Comparison of ENCODE assay signal across 13 cellular contexts in genomic region chr12:92028039-92028709, GRCh38.
A peak's percentile ranks its signal among the peaks of the same experiment; 100 is the strongest.
DNase-seq lines count a peak whose midpoint lies in the region; ATAC-seq, FAIRE-seq and TF ChIP-seq lines count a peak whose summit lies in the region.
"Had no signal": no experiment of that assay in that cellular context is flagged by ENCODE, and none has a peak within 500 bp of the region (broad histone marks: within the 10 kb centered on the region; RNA-seq: fewer than 3 reads in every experiment).

No MANE protein-coding gene starts in this region.

- no peak for FAIRE-seq in frontal cortex (lab: Jason Lieb, UNC)

- intact Hi-C loops in mammary epithelial cell (cut with micrococcal nuclease) = no loop called here
- intact Hi-C loops in naive thymus-derived CD4-positive, alpha-beta T cell (cut with micrococcal nuclease) = no loop called here
- intact Hi-C loops in activated CD4-positive, alpha-beta T cell treated with anti-CD3 and anti-CD28 coated beads, Interleukin-2, amount 10 ng/mL, durations not matched to agents 24 days and 14 days (cut with micrococcal nuclease) = no loop called here

- H3K27ac Mint-ChIP-seq in CD4-positive, CD25-positive, alpha-beta regulatory T cell = peak overlapping the region; percentile 87 to 98 (median 96)
- H3K27ac Mint-ChIP-seq in naive thymus-derived CD4-positive, alpha-beta T cell = peak overlapping the region in 8 of 9 donors; percentile 84 to 99 (median 96)
- no peak overlapping the region for H3K27ac Mint-ChIP-seq in activated CD4-positive, alpha-beta T cell treated with anti-CD3 and anti-CD28 coated beads, Interleukin-2, amount 10 ng/mL, durations not matched to agents 24 days and 14 days

- H3K79me2 ChIP-seq in mammary epithelial cell (ENCODE audit: insufficient read depth, low read length) = no peaks in the 10 kb centered on the region

- WGBS in mammary epithelial cell (ENCODE audit: low coverage, missing lambda C conversion rate) = 0% methylated on average over 3 of the region's 3 CpGs

- H3K4me1 Mint-ChIP-seq in CD4-positive, CD25-positive, alpha-beta regulatory T cell = peaks cover 37 to 74% (median 57%) of the 10 kb centered on the region in 4 donors
- H3K4me1 Mint-ChIP-seq in naive thymus-derived CD4-positive, alpha-beta T cell = peaks cover 43 to 91% (median 79%) of the 10 kb centered on the region in 7 donors
- peaks cover 49% of the 10 kb centered on the region for H3K4me1 Mint-ChIP-seq in activated CD4-positive, alpha-beta T cell treated with anti-CD3 and anti-CD28 coated beads, Interleukin-2, amount 10 ng/mL, durations not matched to agents 24 days and 14 days

- ATAC-seq in CD4-positive, CD25-positive, alpha-beta regulatory T cell (ENCODE audit: low read depth in 2 of 2) = no peak
- no peak for ATAC-seq in naive thymus-derived CD4-positive, alpha-beta T cell
- ATAC-seq in HG02938 (IDR thresholded peaks at IDR 0.05; ENCODE audit: unreplicated experiment) = no peak
- ATAC-seq: lower lobe of right lung had no signal

- dilution Hi-C loops in mammary epithelial cell (cut with HindIII; ENCODE audit: low sequenced_read_pairs) = no loop called here

- no peak overlapping the region for H3K9ac ChIP-seq in mammary epithelial cell (ENCODE audit: insufficient read depth, low read length)

- H3K4me2 ChIP-seq in mammary epithelial cell (ENCODE audit: insufficient read depth, low read depth, low read length) = peak overlapping the region; percentile 44

- no peaks in the 10 kb centered on the region for H3K27me3 ChIP-seq in CD4-positive, CD25-positive, alpha-beta regulatory T cell (ENCODE audit: control insufficient read depth, insufficient read depth, low read length)
- no peaks in the 10 kb centered on the region for H3K27me3 ChIP-seq in mammary epithelial cell (ENCODE audit: insufficient read depth, low read length)
- H3K27me3 ChIP-seq in naive thymus-derived CD4-positive, alpha-beta T cell (ENCODE audit: control insufficient read depth in 2 of 2, insufficient read depth in 2 of 2, low read length in 2 of 2) = no peaks in the 10 kb centered on the region
- H3K27me3 ChIP-seq: right atrium auricular region, SJSA1 had no signal

- H3K27me3 Mint-ChIP-seq in CD4-positive, CD25-positive, alpha-beta regulatory T cell = no peaks in the 10 kb centered on the region
- H3K27me3 Mint-ChIP-seq in naive thymus-derived CD4-positive, alpha-beta T cell = no peaks in the 10 kb centered on the region
- no peaks in the 10 kb centered on the region for H3K27me3 Mint-ChIP-seq in activated CD4-positive, alpha-beta T cell treated with anti-CD3 and anti-CD28 coated beads, Interleukin-2, amount 10 ng/mL, durations not matched to agents 24 days and 14 days
- H3K27me3 Mint-ChIP-seq: IgD-negative memory B cell had no signal

- H3K4me1 ChIP-seq in CD4-positive, CD25-positive, alpha-beta regulatory T cell (ENCODE audit: control insufficient read depth, insufficient read depth, low read length, poor library complexity, severe bottlenecking) = peaks cover 55% of the 10 kb centered on the region
- H3K4me1 ChIP-seq in mammary epithelial cell (ENCODE audit: insufficient read depth, low read length) = peaks cover 21% of the 10 kb centered on the region
- H3K4me1 ChIP-seq in naive thymus-derived CD4-positive, alpha-beta T cell (ENCODE audit: control insufficient read depth in 2 of 2, insufficient read depth in 2 of 2, low read length in 2 of 2) = peaks cover 61 to 62% of the 10 kb centered on the region in 2 donors
- H3K4me1 ChIP-seq: SJSA1 had no signal

- in situ Hi-C loops in mammary epithelial cell (cut with MboI; ENCODE audit: low sequenced_read_pairs in 2 of 2) = no loop called here

- no peak for TF ChIP-seq CTCF in mammary epithelial cell (conservative IDR thresholded peaks at IDR 0.05 in 1 of 2, IDR thresholded peaks at IDR 0.05 in 1 of 2; ENCODE audit: extremely low read depth in 1 of 2, insufficient read depth in 1 of 2, low read depth in 1 of 2, low read length in 2 of 2)

- no peak for DNase-seq in CD4-positive, CD25-positive, alpha-beta regulatory T cell
- DNase-seq in M059J (ENCODE audit: low read depth) (peak; percentile 54), mammary epithelial cell (peak; percentile 73), frontal cortex (ENCODE audit: low spot score in 2 of 2) (no peak), AG08396 (ENCODE audit: low spot score) (no peak)
- no peak for DNase-seq in naive thymus-derived CD4-positive, alpha-beta T cell
- DNase-seq in activated CD4-positive, alpha-beta T cell treated with anti-CD3 and anti-CD28 coated beads, Interleukin-2, amount 10 ng/mL, durations not matched to agents 24 days and 14 days = no peak
- DNase-seq: DMS153, lower lobe of right lung had no signal

- no peak overlapping the region for H3K27ac ChIP-seq in CD4-positive, CD25-positive, alpha-beta regulatory T cell (ENCODE audit: insufficient read depth, low read length, poor library complexity, severe bottlenecking)
- peak overlapping the region; percentile 27 for H3K27ac ChIP-seq in mammary epithelial cell (ENCODE audit: insufficient read depth, low read depth, low read length)
- H3K27ac ChIP-seq in naive thymus-derived CD4-positive, alpha-beta T cell (ENCODE audit: low read depth, low read length) = peak overlapping the region; percentile 68
- H3K27ac ChIP-seq: lower lobe of right lung, SJSA1 had no signal

- POLR2A ChIA-PET in naive thymus-derived CD4-positive, alpha-beta T cell (lab: Charles Lee) = interaction anchor here (0.6 to 4.3 kb wide), 19 partner anchors 8 to 203 kb away, joined by 3 to 41 read pairs (median 3); partner anchors contain the start of gene BTG1

- no TSS peak for BruUV-seq in mammary epithelial cell (replicated peaks; lab: Mats Ljungman, UMichigan)

- H2AFZ ChIP-seq in mammary epithelial cell (ENCODE audit: low read depth, low read length) = peak overlapping the region; percentile 65

- no peaks in the 10 kb centered on the region for H4K20me1 ChIP-seq in mammary epithelial cell (ENCODE audit: insufficient read depth, low read length)

- H3K9me3 ChIP-seq in CD4-positive, CD25-positive, alpha-beta regulatory T cell (ENCODE audit: control insufficient read depth in 2 of 2, low read length in 2 of 2) = no peaks in the 10 kb centered on the region
- H3K9me3 ChIP-seq in mammary epithelial cell (replicated peaks; ENCODE audit: insufficient read depth, low read length) = no peaks in the 10 kb centered on the region
- no peaks in the 10 kb centered on the region for H3K9me3 ChIP-seq in naive thymus-derived CD4-positive, alpha-beta T cell (ENCODE audit: control insufficient read depth in 2 of 3, low read length in 3 of 3)
- H3K9me3 ChIP-seq: lower lobe of right lung, right atrium auricular region, SJSA1 had no signal

- H3K4me3 Mint-ChIP-seq in CD4-positive, CD25-positive, alpha-beta regulatory T cell = peak overlapping the region in 2 of 4 donors; percentile 44 to 57
- H3K4me3 Mint-ChIP-seq in naive thymus-derived CD4-positive, alpha-beta T cell = peak overlapping the region in 7 of 10 donors; percentile 30 to 80 (median 57)
- H3K4me3 Mint-ChIP-seq in activated CD4-positive, alpha-beta T cell treated with anti-CD3 and anti-CD28 coated beads, Interleukin-2, amount 10 ng/mL, durations not matched to agents 24 days and 14 days = no peak overlapping the region
- H3K4me3 Mint-ChIP-seq: IgD-negative memory B cell had no signal

- CTCF ChIA-PET in mammary epithelial cell (lab: Charles Lee; ENCODE audit: low non-redundant PET) = interaction anchor here (0.7 kb wide), 1 partner anchor 568 kb away, joined by 3 read pairs; no protein-coding TSS in a partner anchor
- CTCF ChIA-PET in naive thymus-derived CD4-positive, alpha-beta T cell (lab: Charles Lee) = interaction anchor here (1.2 to 1.5 kb wide), 3 partner anchors 18 to 217 kb away, joined by 3 to 7 read pairs (median 6); no protein-coding TSS in a partner anchor

- H3K36me3 Mint-ChIP-seq in CD4-positive, CD25-positive, alpha-beta regulatory T cell = peaks cover 9% of the 10 kb centered on the region
- H3K36me3 Mint-ChIP-seq in naive thymus-derived CD4-positive, alpha-beta T cell = peaks cover 0 to 23% (median 0%) of the 10 kb centered on the region in 5 donors
- H3K36me3 Mint-ChIP-seq in activated CD4-positive, alpha-beta T cell treated with anti-CD3 and anti-CD28 coated beads, Interleukin-2, amount 10 ng/mL, durations not matched to agents 24 days and 14 days (ENCODE audit: low read depth) = peaks cover 18% of the 10 kb centered on the region
- H3K36me3 Mint-ChIP-seq: IgD-negative memory B cell had no signal

- H3K9me3 Mint-ChIP-seq in CD4-positive, CD25-positive, alpha-beta regulatory T cell = peaks cover 0 to 4% (median 0%) of the 10 kb centered on the region in 7 donors
- H3K9me3 Mint-ChIP-seq in naive thymus-derived CD4-positive, alpha-beta T cell = peaks cover 0 to 9% (median 0%) of the 10 kb centered on the region in 11 donors
- peaks cover 11% of the 10 kb centered on the region for H3K9me3 Mint-ChIP-seq in activated CD4-positive, alpha-beta T cell treated with anti-CD3 and anti-CD28 coated beads, Interleukin-2, amount 10 ng/mL, durations not matched to agents 24 days and 14 days
- H3K9me3 Mint-ChIP-seq: IgD-negative memory B cell had no signal

- no peaks in the 10 kb centered on the region for H3K36me3 ChIP-seq in CD4-positive, CD25-positive, alpha-beta regulatory T cell (ENCODE audit: control insufficient read depth, insufficient read depth, low read length)
- H3K36me3 ChIP-seq in mammary epithelial cell (ENCODE audit: insufficient read depth, low read length) = no peaks in the 10 kb centered on the region
- no peaks in the 10 kb centered on the region for H3K36me3 ChIP-seq in naive thymus-derived CD4-positive, alpha-beta T cell (ENCODE audit: control insufficient read depth in 2 of 3, insufficient read depth in 3 of 3, low read length in 3 of 3)
- H3K36me3 ChIP-seq: lower lobe of right lung, right atrium auricular region, SJSA1 had no signal

- H3K4me3 ChIP-seq in CD4-positive, CD25-positive, alpha-beta regulatory T cell (ENCODE audit: low read depth, low read length) = no peak overlapping the region
- H3K4me3 ChIP-seq in mammary epithelial cell (replicated peaks in 1 of 3; ENCODE audit: insufficient read depth in 1 of 3, low read depth in 2 of 3, low read length in 3 of 3) = no peak overlapping the region
- H3K4me3 ChIP-seq in naive thymus-derived CD4-positive, alpha-beta T cell (ENCODE audit: low read length) = no peak overlapping the region
- H3K4me3 ChIP-seq: lower lobe of right lung, right atrium auricular region, SJSA1 had no signal

Comparison
In these comparisons a context has a peak if more than half of its experiments do, and no peak if none do; other contexts are left out.
1. DNase-seq: peak in M059J (single experiment) and mammary epithelial cell (single experiment); none in CD4-positive, CD25-positive, alpha-beta regulatory T cell (0 of 3), naive thymus-derived CD4-positive, alpha-beta T cell (0 of 9), frontal cortex (0 of 2), AG08396 (single experiment) and activated CD4-positive, alpha-beta T cell treated with anti-CD3 and anti-CD28 coated beads, Interleukin-2, amount 10 ng/mL, durations not matched to agents 24 days and 14 days (single experiment).